In the genomic region with DNA sequence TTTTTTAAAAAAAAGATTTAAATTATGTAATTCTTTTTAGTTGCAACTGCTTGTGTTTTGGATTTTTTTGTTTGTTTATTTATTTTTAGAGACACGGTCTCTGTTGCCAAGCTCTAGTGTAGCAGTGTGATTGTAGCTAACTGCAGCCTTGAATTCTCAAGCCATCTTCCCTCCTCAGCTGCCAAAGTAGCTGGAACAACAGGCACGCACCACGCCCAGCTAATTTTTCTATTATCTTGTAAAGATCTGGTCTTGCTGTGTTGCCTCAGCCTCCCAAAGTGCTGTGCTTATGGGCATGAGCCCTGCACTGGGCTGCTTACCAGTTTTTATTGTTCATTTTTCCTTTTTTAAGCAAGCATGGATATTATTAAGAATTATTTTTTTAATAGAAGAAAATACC, we compare ENCODE assay signal across 1 cellular context.
TF ChIP-seq lines count a peak whose summit lies in the region.

No MANE protein-coding gene starts in this region.

TF ChIP-seq in WTC11, 78 proteins besides CTCF, POLR2A, EP300 and RAD21 (continued from another document):
- TF ChIP-seq, protein P1, sequence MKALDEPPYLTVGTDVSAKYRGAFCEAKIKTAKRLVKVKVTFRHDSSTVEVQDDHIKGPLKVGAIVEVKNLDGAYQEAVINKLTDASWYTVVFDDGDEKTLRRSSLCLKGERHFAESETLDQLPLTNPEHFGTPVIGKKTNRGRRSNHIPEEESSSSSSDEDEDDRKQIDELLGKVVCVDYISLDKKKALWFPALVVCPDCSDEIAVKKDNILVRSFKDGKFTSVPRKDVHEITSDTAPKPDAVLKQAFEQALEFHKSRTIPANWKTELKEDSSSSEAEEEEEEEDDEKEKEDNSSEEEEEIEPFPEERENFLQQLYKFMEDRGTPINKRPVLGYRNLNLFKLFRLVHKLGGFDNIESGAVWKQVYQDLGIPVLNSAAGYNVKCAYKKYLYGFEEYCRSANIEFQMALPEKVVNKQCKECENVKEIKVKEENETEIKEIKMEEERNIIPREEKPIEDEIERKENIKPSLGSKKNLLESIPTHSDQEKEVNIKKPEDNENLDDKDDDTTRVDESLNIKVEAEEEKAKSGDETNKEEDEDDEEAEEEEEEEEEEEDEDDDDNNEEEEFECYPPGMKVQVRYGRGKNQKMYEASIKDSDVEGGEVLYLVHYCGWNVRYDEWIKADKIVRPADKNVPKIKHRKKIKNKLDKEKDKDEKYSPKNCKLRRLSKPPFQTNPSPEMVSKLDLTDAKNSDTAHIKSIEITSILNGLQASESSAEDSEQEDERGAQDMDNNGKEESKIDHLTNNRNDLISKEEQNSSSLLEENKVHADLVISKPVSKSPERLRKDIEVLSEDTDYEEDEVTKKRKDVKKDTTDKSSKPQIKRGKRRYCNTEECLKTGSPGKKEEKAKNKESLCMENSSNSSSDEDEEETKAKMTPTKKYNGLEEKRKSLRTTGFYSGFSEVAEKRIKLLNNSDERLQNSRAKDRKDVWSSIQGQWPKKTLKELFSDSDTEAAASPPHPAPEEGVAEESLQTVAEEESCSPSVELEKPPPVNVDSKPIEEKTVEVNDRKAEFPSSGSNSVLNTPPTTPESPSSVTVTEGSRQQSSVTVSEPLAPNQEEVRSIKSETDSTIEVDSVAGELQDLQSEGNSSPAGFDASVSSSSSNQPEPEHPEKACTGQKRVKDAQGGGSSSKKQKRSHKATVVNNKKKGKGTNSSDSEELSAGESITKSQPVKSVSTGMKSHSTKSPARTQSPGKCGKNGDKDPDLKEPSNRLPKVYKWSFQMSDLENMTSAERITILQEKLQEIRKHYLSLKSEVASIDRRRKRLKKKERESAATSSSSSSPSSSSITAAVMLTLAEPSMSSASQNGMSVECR (CRISPR knock-in tag; IDR thresholded peaks at IDR 0.05; ENCODE audit: borderline replicate concordance) = no peak
- TF ChIP-seq, protein P2, sequence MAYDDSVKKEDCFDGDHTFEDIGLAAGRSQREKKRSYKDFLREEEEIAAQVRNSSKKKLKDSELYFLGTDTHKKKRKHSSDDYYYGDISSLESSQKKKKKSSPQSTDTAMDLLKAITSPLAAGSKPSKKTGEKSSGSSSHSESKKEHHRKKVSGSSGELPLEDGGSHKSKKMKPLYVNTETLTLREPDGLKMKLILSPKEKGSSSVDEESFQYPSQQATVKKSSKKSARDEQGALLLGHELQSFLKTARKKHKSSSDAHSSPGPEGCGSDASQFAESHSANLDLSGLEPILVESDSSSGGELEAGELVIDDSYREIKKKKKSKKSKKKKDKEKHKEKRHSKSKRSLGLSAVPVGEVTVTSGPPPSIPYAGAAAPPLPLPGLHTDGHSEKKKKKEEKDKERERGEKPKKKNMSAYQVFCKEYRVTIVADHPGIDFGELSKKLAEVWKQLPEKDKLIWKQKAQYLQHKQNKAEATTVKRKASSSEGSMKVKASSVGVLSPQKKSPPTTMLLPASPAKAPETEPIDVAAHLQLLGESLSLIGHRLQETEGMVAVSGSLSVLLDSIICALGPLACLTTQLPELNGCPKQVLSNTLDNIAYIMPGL (CRISPR knock-in tag; IDR thresholded peaks at IDR 0.05) = no peak
- TF ChIP-seq, protein P3, sequence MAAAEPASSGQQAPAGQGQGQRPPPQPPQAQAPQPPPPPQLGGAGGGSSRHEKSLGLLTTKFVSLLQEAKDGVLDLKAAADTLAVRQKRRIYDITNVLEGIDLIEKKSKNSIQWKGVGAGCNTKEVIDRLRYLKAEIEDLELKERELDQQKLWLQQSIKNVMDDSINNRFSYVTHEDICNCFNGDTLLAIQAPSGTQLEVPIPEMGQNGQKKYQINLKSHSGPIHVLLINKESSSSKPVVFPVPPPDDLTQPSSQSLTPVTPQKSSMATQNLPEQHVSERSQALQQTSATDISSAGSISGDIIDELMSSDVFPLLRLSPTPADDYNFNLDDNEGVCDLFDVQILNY (CRISPR knock-in tag; IDR thresholded peaks at IDR 0.05) = no peak
- TF ChIP-seq SOX15 (CRISPR knock-in tag; IDR thresholded peaks at IDR 0.05) (no peak), SMAD3 (CRISPR knock-in tag; IDR thresholded peaks at IDR 0.05; ENCODE audit: borderline replicate concordance) (no peak), NR3C1 (CRISPR knock-in tag; conservative IDR thresholded peaks at IDR 0.05; ENCODE audit: low read depth) (no peak), GTF2I (CRISPR knock-in tag; conservative IDR thresholded peaks at IDR 0.05) (no peak)
- TF ChIP-seq, protein P4, sequence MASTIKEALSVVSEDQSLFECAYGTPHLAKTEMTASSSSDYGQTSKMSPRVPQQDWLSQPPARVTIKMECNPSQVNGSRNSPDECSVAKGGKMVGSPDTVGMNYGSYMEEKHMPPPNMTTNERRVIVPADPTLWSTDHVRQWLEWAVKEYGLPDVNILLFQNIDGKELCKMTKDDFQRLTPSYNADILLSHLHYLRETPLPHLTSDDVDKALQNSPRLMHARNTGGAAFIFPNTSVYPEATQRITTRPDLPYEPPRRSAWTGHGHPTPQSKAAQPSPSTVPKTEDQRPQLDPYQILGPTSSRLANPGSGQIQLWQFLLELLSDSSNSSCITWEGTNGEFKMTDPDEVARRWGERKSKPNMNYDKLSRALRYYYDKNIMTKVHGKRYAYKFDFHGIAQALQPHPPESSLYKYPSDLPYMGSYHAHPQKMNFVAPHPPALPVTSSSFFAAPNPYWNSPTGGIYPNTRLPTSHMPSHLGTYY (CRISPR knock-in tag; IDR thresholded peaks at IDR 0.05) = no peak
